ENCODE assay signal across 8 cellular contexts in genomic region chr1:203340112-203340804, GRCh38. TPM values are rescaled to one million over a fixed set of nuclear protein-coding genes. Genes with fewer than 3 reads are reported as not detected.
A peak's percentile ranks its signal among the peaks of the same experiment; 100 is the strongest.
DNase-seq lines count a peak whose midpoint lies in the region; ATAC-seq and TF ChIP-seq lines count a peak whose summit lies in the region.

No MANE protein-coding gene starts in this region.

- H3K9me3 ChIP-seq in heart right ventricle: no peaks in the 10 kb centered on the region
- H3K9me3 ChIP-seq in prostate gland: no peaks in the 10 kb centered on the region

- intact Hi-C loops in heart right ventricle (cut with DNase I) (loop anchor here (1.0 to 10.0 kb wide), 8 partner anchors 71 to 365 kb away; no protein-coding TSS in a partner anchor), prostate gland (cut with DNase I) (loop anchor here (1.0 kb wide), 2 partner anchors 100 to 147 kb away; no protein-coding TSS in a partner anchor)

- no peak overlapping the region for H3K4me3 ChIP-seq in AG09309 (ENCODE audit: control insufficient read depth, low read depth, low read length)
- no peak overlapping the region for H3K4me3 ChIP-seq in heart right ventricle
- H3K4me3 ChIP-seq in prostate gland: no peak overlapping the region

- peaks cover 0 to 35% (median 13%) of the 10 kb centered on the region in 9 donors for H3K4me1 ChIP-seq in heart right ventricle
- H3K4me1 ChIP-seq in prostate gland (replicated peaks): peaks cover 8% of the 10 kb centered on the region

- H3K36me3 ChIP-seq in heart right ventricle: peaks cover 0 to 19% (median 0%) of the 10 kb centered on the region in 9 donors
- H3K36me3 ChIP-seq in prostate gland: no peaks in the 10 kb centered on the region

- peak; percentile 50 for ATAC-seq in GM21526 (IDR thresholded peaks at IDR 0.05; ENCODE audit: low FRiP score, unreplicated experiment)
- peak; percentile 73 to 87 (median 82) for ATAC-seq in heart right ventricle

- WGBS in heart right ventricle, 2 donors: 19 to 21% methylated on average over 7 of the region's 7 CpGs
- WGBS in prostate gland: 18% methylated on average over 7 of the region's 7 CpGs

- TF ChIP-seq POLR2A in prostate gland (IDR thresholded peaks at IDR 0.05): no peak

- TF ChIP-seq CTCF in AG09309 (IDR thresholded peaks at IDR 0.05; ENCODE audit: control insufficient read depth, insufficient read depth, low read depth, low read length, missing control alignments) (peak; percentile 83), heart right ventricle (IDR thresholded peaks at IDR 0.05) (peak; percentile 81 to 96 (median 89)), prostate gland (IDR thresholded peaks at IDR 0.05) (peak; percentile 70 to 97 (median 94))

- H3K27ac ChIP-seq in heart right ventricle (no peak overlapping the region), prostate gland (peak overlapping the region; percentile 50 to 62)

- peaks cover 0 to 25% (median 0%) of the 10 kb centered on the region in 7 donors for H3K27me3 ChIP-seq in heart right ventricle
- no peaks in the 10 kb centered on the region for H3K27me3 ChIP-seq in prostate gland (replicated peaks; ENCODE audit: insufficient read depth)

- no peak for DNase-seq in AG09309 (ENCODE audit: low read depth)
- DNase-seq in NCI-H1694 (lab: John Stamatoyannopoulos, UW): peak; percentile 95
- peak; percentile 76 for DNase-seq in SW480 (ENCODE audit: low spot score)
- DNase-seq in amygdala (lab: John Stamatoyannopoulos, UW): peak in 48 of 56 donors; percentile 10 to 84 (median 50)
- DNase-seq in heart right ventricle: peak; percentile 39 to 81
- peak; percentile 85 for DNase-seq in prostate gland (ENCODE audit: low spot score)
- no peak for DNase-seq in cortex of kidney (lab: John Stamatoyannopoulos, UW)

RNA-seq across cellular contexts. Expression of gene FMOD, which starts 10.7 kb away (rescaled TPM):
- 10 to 100 TPM in 5 of 10 donors, 1 to 10 TPM in 5; 7.0 to 20.5 (median 10.7) TPM for total RNA-seq in heart right ventricle
- 10 to 100 TPM in 1 of 2 donors, 1 to 10 TPM in 1; 4.5 to 11.2 TPM for polyA plus RNA-seq in heart right ventricle
- 10 to 100 TPM; 40.8 to 95.9 TPM for total RNA-seq in prostate gland

RNA-seq across cellular contexts. Expression of gene BTG2, which starts 34.9 kb away (rescaled TPM):
- 100 to 1,000 TPM in 3 of 10 donors, 10 to 100 TPM in 7; 26.4 to 349 (median 58.9) TPM for total RNA-seq in heart right ventricle
- 10 to 100 TPM; 28.3 to 49.6 TPM for polyA plus RNA-seq in heart right ventricle
- total RNA-seq in prostate gland: 100 to 1,000 TPM in 1 of 2 donors, 10 to 100 TPM in 1; 91.0 to 131 TPM

Comparison
In these comparisons a context has a peak if more than half of its experiments do, and no peak if none do; other contexts are left out.
1. DNase-seq: peak in NCI-H1694 (single experiment), SW480 (single experiment), amygdala (48 of 56), heart right ventricle (2 of 2) and prostate gland (single experiment); none in AG09309 (single experiment) and cortex of kidney (single experiment).
2. H3K27ac ChIP-seq: peak in prostate gland (2 of 2); none in heart right ventricle (0 of 10).
3. Peak in every context shown above with its lines, with median percentiles within 50 percentile points of each other: CTCF ChIP-seq.